ENCODE assay signal across 25 cellular contexts in the genomic region with DNA sequence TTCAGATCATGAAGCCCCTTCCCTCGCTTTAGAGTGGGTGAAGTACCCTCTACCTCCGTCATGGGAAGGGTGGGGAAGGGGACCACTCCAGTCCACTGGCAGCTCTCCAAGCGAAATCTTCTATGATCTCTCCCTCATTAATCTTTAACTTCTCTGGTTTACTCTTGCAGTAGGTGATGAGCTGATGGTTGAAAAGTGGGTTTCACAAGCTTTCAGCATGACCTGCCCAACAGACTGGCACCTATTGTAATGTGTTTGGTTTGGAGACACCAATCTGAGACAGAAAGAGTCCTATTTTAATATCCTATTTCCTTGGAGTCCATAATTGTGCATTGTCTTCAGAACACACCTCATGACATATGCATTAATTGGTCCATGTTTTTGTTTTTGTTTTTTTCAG.
"Had no signal": no experiment of that assay in that cellular context is flagged by ENCODE, and none has a peak within 500 bp of the region (broad histone marks: within the 10 kb centered on the region; RNA-seq: fewer than 3 reads in every experiment).

No MANE protein-coding gene starts in this region.

- DNase-seq: activated CD4-positive, alpha-beta T cell treated with anti-CD3 and anti-CD28 coated beads for 4 hours; activated CD8-positive, alpha-beta memory T cell treated with anti-CD3 and anti-CD28 coated beads, Interleukin-2, amount 50 U/mL, for 4 hours; activated CD8-positive, alpha-beta T cell treated with anti-CD3 and anti-CD28 coated beads for 36 hours; activated gamma-delta T cell treated with Interleukin-2 at 50 U/mL for 16 hours; activated naive CD4-positive, alpha-beta T cell treated with anti-CD3 and anti-CD28 coated beads, Interleukin-2, amount 10 ng/mL, durations not matched to agents 7 days and 5 days; activated naive CD8-positive, alpha-beta T cell treated with anti-CD3 and anti-CD28 coated beads for 36 hours; activated T-cell treated with anti-CD3 and anti-CD28 coated beads, Interleukin-2, amount 50 U/mL, for 72 hours; aorta; caudate nucleus; Karpas-422; NCI-H146; NCI-H187 treated with DMSO at 0.1 percent for 48 hours; NCI-H2081 treated with DMSO at 0.1 percent for 48 hours; NCI-H345; NCI-H510A; NK-92 treated with Interleukin-12 subunit alpha and Interleukin-12 subunit beta, amount 100 ng/mL, for 24 hours; OCI-M1; Right ventricle myocardium superior; SW 1271 had no signal

- H3K27ac ChIP-seq: breast epithelium, RWPE1, SJSA1 had no signal

- H3K9me3 ChIP-seq: breast epithelium, SJSA1 had no signal

- H3K36me3 ChIP-seq: breast epithelium, SJSA1 had no signal

- H3K4me3 ChIP-seq: breast epithelium, SJSA1 had no signal

- H3K27me3 ChIP-seq: breast epithelium, SJSA1 had no signal

- ATAC-seq: activated CD4-positive, CD25-positive, alpha-beta regulatory T cell treated with anti-CD3 and anti-CD28 coated beads, Interleukin-2, amount 50 U/mL, for 24 hours; activated CD8-positive, alpha-beta T cell treated with anti-CD3 and anti-CD28 coated beads for 36 hours; activated T-cell treated with anti-CD3 and anti-CD28 coated beads, Interleukin-2, amount 50 U/mL, for 72 hours; Panc1; SK-N-SH treated with all-trans-retinoic acid at 6 μM for 48 hours had no signal

- H3K4me1 ChIP-seq: breast epithelium had no signal
